8 cellular contexts compared by ENCODE assay signal in the genomic region with DNA sequence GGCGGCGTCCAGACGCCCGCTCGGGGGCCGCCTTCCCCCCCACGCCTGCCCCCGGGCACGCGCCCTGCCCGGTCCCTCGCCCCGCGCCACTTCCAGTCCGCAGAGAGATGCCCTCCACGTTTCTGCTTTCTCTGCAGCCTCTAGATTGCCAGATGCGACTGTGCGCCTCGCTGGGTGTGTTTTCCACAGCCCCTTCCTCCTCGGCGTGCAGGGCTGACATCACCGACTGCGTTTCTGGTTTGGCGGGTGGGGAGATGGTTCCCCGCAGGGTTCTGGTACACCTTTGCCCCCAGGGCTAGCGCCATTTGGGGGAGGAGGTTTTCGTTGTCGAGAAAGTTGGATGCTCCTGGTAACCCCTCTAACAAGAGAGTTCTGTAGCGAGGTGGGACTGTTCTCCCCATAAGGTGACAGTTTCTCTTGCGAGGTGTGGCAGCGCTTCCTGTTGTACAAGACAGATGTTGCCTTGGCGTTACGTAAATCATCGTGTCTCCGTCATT. TPM values are rescaled to one million over a fixed set of nuclear protein-coding genes. Genes with fewer than 3 reads are reported as not detected.
A peak's percentile ranks its signal among the peaks of the same experiment; 100 is the strongest.
DNase-seq lines count a peak whose midpoint lies in the region; ATAC-seq and TF ChIP-seq lines count a peak whose summit lies in the region.

No MANE protein-coding gene starts in this region.

- H3K9me3 ChIP-seq in BLaER1 treated with 17β-estradiol and CSF1 and Interleukin-3, amounts not matched to agents 10 nM and 100 nM (replicated peaks in 1 of 11), result no peaks in the 10 kb centered on the region
- H3K9me3 ChIP-seq in HUES6 (ENCODE audit: control insufficient read depth, insufficient read depth, low read depth, low read length) (no peaks in the 10 kb centered on the region), ascending aorta (no peaks in the 10 kb centered on the region), iPS-18a (ENCODE audit: control insufficient read depth, low read depth, low read length) (no peaks in the 10 kb centered on the region), spleen (no peaks in the 10 kb centered on the region)

- H3K27ac ChIP-seq in BLaER1 treated with 17β-estradiol and CSF1 and Interleukin-3, amounts not matched to agents 10 nM and 100 nM, result peak overlapping the region; percentile 63 to 90 (median 84)
- H3K27ac ChIP-seq in HUES6 (ENCODE audit: low read depth, low read length), result no peak overlapping the region
- peak overlapping the region; percentile 90 to 97 for H3K27ac ChIP-seq in ascending aorta
- no peak overlapping the region for H3K27ac ChIP-seq in iPS-18a (ENCODE audit: low read length)
- peak overlapping the region; percentile 90 to 98 (median 95) for H3K27ac ChIP-seq in spleen

- peak in 1 of 3 donors; percentile 28 for TF ChIP-seq POLR2A in spleen (IDR thresholded peaks at IDR 0.05)

- ATAC-seq in GM19395 (IDR thresholded peaks at IDR 0.05; ENCODE audit: unreplicated experiment), result peak; percentile 21

- peaks cover 51 to 59% (median 57%) of the 10 kb centered on the region in 11 experiments for H4K20me1 ChIP-seq in BLaER1 treated with 17β-estradiol and CSF1 and Interleukin-3, amounts not matched to agents 10 nM and 100 nM

- H3K4me1 ChIP-seq in BLaER1 treated with 17β-estradiol and CSF1 and Interleukin-3, amounts not matched to agents 10 nM and 100 nM, result peaks cover 35 to 52% (median 50%) of the 10 kb centered on the region in 10 experiments
- H3K4me1 ChIP-seq in HUES6 (ENCODE audit: control insufficient read depth, insufficient read depth, low read length) (peaks cover 9% of the 10 kb centered on the region; the same call in 1 of the 2 replicates), ascending aorta (peaks cover 0 to 39% of the 10 kb centered on the region in 2 donors), iPS-18a (ENCODE audit: control insufficient read depth, low read depth, low read length) (no peaks in the 10 kb centered on the region), spleen (peaks cover 30 to 60% (median 54%) of the 10 kb centered on the region in 6 donors)

- peaks cover 32 to 42% (median 35%) of the 10 kb centered on the region in 11 experiments for H3K36me3 ChIP-seq in BLaER1 treated with 17β-estradiol and CSF1 and Interleukin-3, amounts not matched to agents 10 nM and 100 nM
- H3K36me3 ChIP-seq in HUES6 (ENCODE audit: control insufficient read depth, insufficient read depth, low read length) (peaks cover 28% of the 10 kb centered on the region), ascending aorta (peaks cover 28 to 29% of the 10 kb centered on the region in 2 donors), iPS-18a (ENCODE audit: control insufficient read depth, low read depth, low read length) (peaks cover 34% of the 10 kb centered on the region), spleen (peaks cover 4 to 36% (median 33%) of the 10 kb centered on the region in 6 donors)

- H3K4me2 ChIP-seq in BLaER1 treated with 17β-estradiol and CSF1 and Interleukin-3, amounts not matched to agents 10 nM and 100 nM, result peak overlapping the region; percentile 82 to 97 (median 93)

- peak overlapping the region; percentile 86 to 96 (median 91) for H3K9ac ChIP-seq in BLaER1 treated with 17β-estradiol and CSF1 and Interleukin-3, amounts not matched to agents 10 nM and 100 nM
- H3K9ac ChIP-seq in HUES6 (ENCODE audit: low read length), result peak overlapping the region; percentile 60
- H3K9ac ChIP-seq in iPS-18a (ENCODE audit: low read length), result peak overlapping the region; percentile 49

- intact Hi-C loops in ascending aorta (cut with DNase I) (loop anchor here (2.0 to 10.0 kb wide), 8 partner anchors 66 to 749 kb away; a partner anchor contains a TSS), spleen (cut with DNase I; ENCODE audit: low total_unique reads) (loop anchor here (5.0 kb wide), 1 partner anchor 299 kb away; no protein-coding TSS in a partner anchor)

- DNase-seq in T-helper 1 cell, result peak; percentile 40 to 77 (median 58)
- peak in 1 of 2 donors; percentile 82 for DNase-seq in ascending aorta (ENCODE audit: low spot score in 2 of 2)
- peak; percentile 92 for DNase-seq in spleen
- no peak for DNase-seq in ecto neural progenitor cell (ENCODE audit: low spot score)

- no peaks in the 10 kb centered on the region for H3K27me3 ChIP-seq in BLaER1 treated with 17β-estradiol and CSF1 and Interleukin-3, amounts not matched to agents 10 nM and 100 nM
- H3K27me3 ChIP-seq in HUES6 (ENCODE audit: control insufficient read depth, insufficient read depth, low read length) (no peaks in the 10 kb centered on the region; the same call in 1 of the 2 replicates), ascending aorta (no peaks in the 10 kb centered on the region), iPS-18a (ENCODE audit: control insufficient read depth, insufficient read depth, low read length) (no peaks in the 10 kb centered on the region), spleen (replicated peaks in 1 of 7) (no peaks in the 10 kb centered on the region)

- 1 to 3% (median 1%) methylated on average over 17 to 35 of the region's 35 CpGs for WGBS in spleen, 5 donors

- TF ChIP-seq CTCF in ascending aorta (IDR thresholded peaks at IDR 0.05) (no peak), spleen (IDR thresholded peaks at IDR 0.05 in 8 of 11, conservative IDR thresholded peaks at IDR 0.05 in 3 of 11) (peak in 2 of 11 experiments; percentile 17 to 21)

- H3K4me3 ChIP-seq in BLaER1 treated with 17β-estradiol and CSF1 and Interleukin-3, amounts not matched to agents 10 nM and 100 nM, result peak overlapping the region; percentile 79 to 100 (median 92)
- H3K4me3 ChIP-seq in HUES6 (ENCODE audit: low read depth, low read length), result peak overlapping the region; percentile 97
- H3K4me3 ChIP-seq in ascending aorta, result peak overlapping the region; percentile 94 to 98
- peak overlapping the region; percentile 95 for H3K4me3 ChIP-seq in iPS-18a (ENCODE audit: low read length)
- H3K4me3 ChIP-seq in spleen, result peak overlapping the region; percentile 91 to 100 (median 100)

RNA-seq across cellular contexts. Expression of a gene that starts 1.5 kb away (rescaled TPM):
- total RNA-seq in ascending aorta (178 TPM), spleen (100 to 1,000 TPM; 294 to 483 (median 387) TPM)
- polyA plus RNA-seq in spleen, result 100 to 1,000 TPM; 188 to 292 (median 256) TPM

Comparison
In these comparisons a context has a peak if more than half of its experiments do, and no peak if none do; other contexts are left out.
1. H3K27ac ChIP-seq: peak in BLaER1 treated with 17β-estradiol and CSF1 and Interleukin-3, amounts not matched to agents 10 nM and 100 nM (11 of 11), ascending aorta (2 of 2) and spleen (8 of 8); none in HUES6 (single experiment) and iPS-18a (single experiment).
2. Peak in every context shown above with its lines, with median percentiles within 50 percentile points of each other: H3K4me3 ChIP-seq and H3K9ac ChIP-seq.